In genomic region chr16:55643161-55643970, GRCh38 we compare ENCODE assay signal across 14 cellular contexts. TPM values are rescaled to one million over a fixed set of nuclear protein-coding genes. Genes with fewer than 3 reads are reported as not detected.
DNase-seq lines count a peak whose midpoint lies in the region; ATAC-seq and TF ChIP-seq lines count a peak whose summit lies in the region.
"Had no signal": no experiment of that assay in that cellular context is flagged by ENCODE, and none has a peak within 500 bp of the region (broad histone marks: within the 10 kb centered on the region; RNA-seq: fewer than 3 reads in every experiment).

No MANE protein-coding gene starts in this region.

- no peak overlapping the region for H3K27ac ChIP-seq in upper lobe of left lung
- no peak overlapping the region for H3K27ac ChIP-seq in tibial nerve
- H3K27ac ChIP-seq: heart right ventricle, neural progenitor cell had no signal

- TF ChIP-seq POLR2A in upper lobe of left lung (IDR thresholded peaks at IDR 0.05) (no peak), tibial nerve (IDR thresholded peaks at IDR 0.05) (no peak)

- WGBS in upper lobe of left lung, 2 donors, result 87 to 89% methylated on average over 9 to 11 of the region's 11 CpGs
- WGBS in tibial nerve, 2 donors, result 79 to 87% methylated on average over 10 to 11 of the region's 11 CpGs

- ATAC-seq in left colon, result peak; percentile 57
- peak; percentile 41 to 77 for ATAC-seq in upper lobe of left lung (ENCODE audit: low FRiP score in 2 of 2)
- ATAC-seq in HG03469 (IDR thresholded peaks at IDR 0.05; ENCODE audit: unreplicated experiment), result no peak

- TF ChIP-seq CTCF in astrocyte of the spinal cord (IDR thresholded peaks at IDR 0.05; ENCODE audit: low read depth, low read length) (peak; percentile 19), upper lobe of left lung (IDR thresholded peaks at IDR 0.05) (peak in 1 of 6 experiments; percentile 27), tibial nerve (IDR thresholded peaks at IDR 0.05) (no peak)

- TF ChIP-seq EP300 in upper lobe of left lung (IDR thresholded peaks at IDR 0.05) (no peak), tibial nerve (IDR thresholded peaks at IDR 0.05) (no peak)

- in situ Hi-C loops in astrocyte of the spinal cord (cut with HindIII; ENCODE audit: low sequenced_read_pairs), result no loop called here

- H3K9me3 ChIP-seq in upper lobe of left lung (no peaks in the 10 kb centered on the region), tibial nerve (no peaks in the 10 kb centered on the region)
- H3K9me3 ChIP-seq: heart right ventricle had no signal

- peak; percentile 19 for DNase-seq in activated CD8-positive, alpha-beta memory T cell treated with anti-CD3 and anti-CD28 coated beads for 24 hours
- DNase-seq in activated CD8-positive, alpha-beta memory T cell treated with anti-CD3 and anti-CD28 coated beads, Interleukin-2, amount 50 U/mL, for 4 hours, result no peak
- DNase-seq in astrocyte of the spinal cord (ENCODE audit: low read depth, low spot score) (no peak), left colon (peak in 1 of 2 donors; percentile 24), upper lobe of left lung (peak; percentile 34 to 38), tibial nerve (ENCODE audit: low spot score in 2 of 2) (no peak)
- DNase-seq in effector CD4-positive, alpha-beta T cell, result no peak
- DNase-seq: activated CD4-positive, alpha-beta T cell treated with anti-CD3 and anti-CD28 coated beads for 48 hours; DMS153; heart right ventricle; T-helper 1 cell had no signal

- H3K36me3 ChIP-seq in upper lobe of left lung, result no peaks in the 10 kb centered on the region
- H3K36me3 ChIP-seq in tibial nerve, result no peaks in the 10 kb centered on the region
- H3K36me3 ChIP-seq: heart right ventricle, neural progenitor cell had no signal

- H3K27me3 ChIP-seq in upper lobe of left lung (no peaks in the 10 kb centered on the region), tibial nerve (no peaks in the 10 kb centered on the region)

- intact Hi-C loops in left colon (cut with DNase I, micrococcal nuclease), result no loop called here

- no peaks in the 10 kb centered on the region for H3K4me1 ChIP-seq in upper lobe of left lung
- no peaks in the 10 kb centered on the region for H3K4me1 ChIP-seq in tibial nerve
- H3K4me1 ChIP-seq: heart right ventricle had no signal

- H3K4me3 ChIP-seq in astrocyte of the spinal cord (ENCODE audit: low read depth, low read length) (no peak overlapping the region), upper lobe of left lung (no peak overlapping the region), tibial nerve (no peak overlapping the region)
- H3K4me3 ChIP-seq: heart right ventricle, neural progenitor cell had no signal

RNA-seq across cellular contexts. Expression of gene SLC6A2, which starts 12.4 kb away (rescaled TPM):
- total RNA-seq in left colon, result under 1 TPM in 1 of 2 donors, not detected in 1; 0.31 TPM
- total RNA-seq in upper lobe of left lung, result under 1 TPM in 1 of 6 donors, not detected in 5; 0.20 TPM
- total RNA-seq in tibial nerve, result under 1 TPM in 3 of 4 donors, not detected in 1; 0.22 to 0.59 (median 0.30) TPM
- total RNA-seq: activated T-helper 1 cell treated with anti-CD3 and anti-CD28 coated beads, Interleukin-12 subunit alpha, Interleukin-12 subunit beta, Interleukin-2, Interleukin-4 antibody, amounts not matched to agents 30 ng/mL and 10 ng/mL and 1 ng/mL, durations not matched to agents 14 hours and 24 hours and 36 hours had no signal

Comparison
In these comparisons a context has a peak if more than half of its experiments do, and no peak if none do; other contexts are left out.
1. DNase-seq: peak in activated CD8-positive, alpha-beta memory T cell treated with anti-CD3 and anti-CD28 coated beads for 24 hours (single experiment) and upper lobe of left lung (2 of 2); none in activated CD8-positive, alpha-beta memory T cell treated with anti-CD3 and anti-CD28 coated beads, Interleukin-2, amount 50 U/mL, for 4 hours (single experiment), astrocyte of the spinal cord (single experiment), effector CD4-positive, alpha-beta T cell (single experiment) and tibial nerve (0 of 2).